29 cellular contexts compared by ENCODE assay signal in the genomic region with DNA sequence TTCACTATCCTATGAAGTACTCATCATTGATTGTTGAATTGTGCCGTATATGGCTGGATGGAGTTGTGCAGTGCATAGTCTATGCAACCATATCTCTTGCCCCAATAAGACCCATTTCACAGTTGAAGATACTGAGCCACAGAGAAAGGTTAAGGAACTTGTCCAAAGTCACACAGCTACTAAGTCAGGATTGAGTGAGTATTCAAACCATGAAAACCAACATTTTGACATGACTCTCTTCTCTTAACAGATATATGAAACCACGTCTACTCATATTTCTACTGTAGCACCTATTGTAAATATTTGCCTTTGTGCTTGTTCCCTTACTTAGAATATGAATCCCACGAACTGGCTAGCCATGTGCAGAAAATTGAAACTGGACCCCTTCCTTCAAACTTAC. TPM values are rescaled to one million over a fixed set of nuclear protein-coding genes. Genes with fewer than 3 reads are reported as not detected.
DNase-seq lines count a peak whose midpoint lies in the region; ATAC-seq and TF ChIP-seq lines count a peak whose summit lies in the region.
"Had no signal": no experiment of that assay in that cellular context is flagged by ENCODE, and none has a peak within 500 bp of the region (broad histone marks: within the 10 kb centered on the region; RNA-seq: fewer than 3 reads in every experiment).

No MANE protein-coding gene starts in this region.

- DNase-seq in activated T-cell treated with anti-CD3 and anti-CD28 coated beads, Interleukin-2, amount 50 U/mL, for 72 hours = no peak
- no peak for DNase-seq in activated T-cell treated with anti-CD3 and anti-CD28 coated beads, Interleukin-2, amount 50 U/mL, for 1 hour
- DNase-seq in PC-3 (peak; percentile 64), NCI-H1417 (lab: John Stamatoyannopoulos, UW) (no peak)
- DNase-seq in stimulated activated effector memory CD8-positive, alpha-beta T cell treated with anti-CD3 and anti-CD28 coated beads, Interleukin-12 subunit alpha, Interleukin-12 subunit beta, amount 100 ng/mL, for 72 hours (ENCODE audit: low spot score in 2 of 2) = no peak
- DNase-seq: central memory CD4-positive, alpha-beta T cell; COR-L47; DMS79 treated with DMSO at 0.1 percent for 48 hours; foreskin keratinocyte; GF-D8; GM23248; HFFc6; IMR-90; NCI-H1048; NCI-H187; NCI-H2227 treated with DMSO at 0.1 percent for 48 hours; NCI-H69; SIG-M5; stimulated activated CD4-positive, alpha-beta T cell treated with anti-CD3 and anti-CD28 coated beads, Interleukin-4, amount 100 ng/mL, for 4 hours; stimulated activated naive CD4-positive, alpha-beta T cell had no signal

- peaks cover 10% of the 10 kb centered on the region; the same call in 1 of the 2 replicates for H3K79me2 ChIP-seq in PC-3 (ENCODE audit: low read length)

- H3K36me3 ChIP-seq in PC-3 (ENCODE audit: low read depth, low read length) = no peaks in the 10 kb centered on the region
- H3K36me3 ChIP-seq in gastroesophageal sphincter = no peaks in the 10 kb centered on the region
- H3K36me3 ChIP-seq: esophagus muscularis mucosa, thoracic aorta had no signal

- 89 to 100% methylated on average over 3 of the region's 3 CpGs for WGBS in gastroesophageal sphincter (ENCODE audit: low coverage in 1 of 2), 2 donors

- peaks cover 7 to 31% of the 10 kb centered on the region in 2 donors for H3K36me3 Mint-ChIP-seq in activated T-cell treated with anti-CD3 and anti-CD28 coated beads, Interleukin-2, amount 50 U/mL, for 72 hours (ENCODE audit: insufficient read depth in 2 of 2)
- no peaks in the 10 kb centered on the region for H3K36me3 Mint-ChIP-seq in stimulated activated effector memory CD8-positive, alpha-beta T cell treated with anti-CD3 and anti-CD28 coated beads, Interleukin-12 subunit alpha, Interleukin-12 subunit beta, amount 100 ng/mL, for 72 hours

- no peaks in the 10 kb centered on the region for H3K9me2 ChIP-seq in PC-3 (replicated peaks; ENCODE audit: low read length)

- peak overlapping the region; percentile 21 for H3K27ac ChIP-seq in PC-3 (ENCODE audit: low read length)
- H3K27ac ChIP-seq in gastroesophageal sphincter = no peak overlapping the region
- H3K27ac ChIP-seq: BLaER1 treated with 17β-estradiol and CSF1 and Interleukin-3, amounts not matched to agents 10 nM and 100 nM; esophagus muscularis mucosa; foreskin keratinocyte; GM23248; parathyroid adenoma; thoracic aorta had no signal

- H3F3A ChIP-seq in PC-3 (ENCODE audit: low read length, unreplicated experiment) = no peaks in the 10 kb centered on the region

- no peaks in the 10 kb centered on the region for H3K27me3 Mint-ChIP-seq in activated T-cell treated with anti-CD3 and anti-CD28 coated beads, Interleukin-2, amount 50 U/mL, for 72 hours (ENCODE audit: low read depth)

- intact Hi-C loops in PC-3 (cut with micrococcal nuclease) = loop anchor here (2.0 kb wide), 1 partner anchor 18 kb away; no protein-coding TSS in a partner anchor

- TF ChIP-seq EP300 in gastroesophageal sphincter (IDR thresholded peaks at IDR 0.05) = no peak

- H3K9me3 Mint-ChIP-seq in activated T-cell treated with anti-CD3 and anti-CD28 coated beads, Interleukin-2, amount 50 U/mL, for 72 hours = peaks cover 6 to 8% of the 10 kb centered on the region in 2 donors
- no peaks in the 10 kb centered on the region for H3K9me3 Mint-ChIP-seq in stimulated activated effector memory CD8-positive, alpha-beta T cell treated with anti-CD3 and anti-CD28 coated beads, Interleukin-12 subunit alpha, Interleukin-12 subunit beta, amount 100 ng/mL, for 72 hours
- H3K9me3 Mint-ChIP-seq: HFFc6 had no signal

- ATAC-seq in activated T-cell treated with anti-CD3 and anti-CD28 coated beads, Interleukin-2, amount 50 U/mL, for 72 hours (replicated peaks in 1 of 2) = peak; percentile 81 to 87
- ATAC-seq in GM19351 (IDR thresholded peaks at IDR 0.05; ENCODE audit: unreplicated experiment) (peak; percentile 46), PC-3 (peak; percentile 88), gastroesophageal sphincter (no peak)
- ATAC-seq in stimulated activated effector memory CD8-positive, alpha-beta T cell treated with anti-CD3 and anti-CD28 coated beads, Interleukin-12 subunit alpha, Interleukin-12 subunit beta, amount 100 ng/mL, for 72 hours = peak; percentile 97
- ATAC-seq: foreskin keratinocyte, sciatic nerve had no signal

- H3K9me3 ChIP-seq in PC-3 (ENCODE audit: low read length) (no peaks in the 10 kb centered on the region), gastroesophageal sphincter (no peaks in the 10 kb centered on the region)
- H3K9me3 ChIP-seq: esophagus muscularis mucosa, thoracic aorta had no signal

- BruUV-seq in PC-3 (replicated peaks; lab: Mats Ljungman, UMichigan) = no TSS peak

- H3K4me1 ChIP-seq in PC-3 (ENCODE audit: insufficient read depth, low read length) (peaks cover 38% of the 10 kb centered on the region), gastroesophageal sphincter (peaks cover 0 to 13% (median 0%) of the 10 kb centered on the region in 3 donors)
- H3K4me1 ChIP-seq: parathyroid adenoma had no signal

- peak overlapping the region; percentile 13 for H3K27ac Mint-ChIP-seq in activated T-cell treated with anti-CD3 and anti-CD28 coated beads, Interleukin-2, amount 50 U/mL, for 72 hours
- H3K27ac Mint-ChIP-seq in stimulated activated effector memory CD8-positive, alpha-beta T cell treated with anti-CD3 and anti-CD28 coated beads, Interleukin-12 subunit alpha, Interleukin-12 subunit beta, amount 100 ng/mL, for 72 hours = peak overlapping the region; percentile 36
- H3K27ac Mint-ChIP-seq: activated T-helper 1 cell treated with anti-CD3 and anti-CD28 coated beads, Interleukin-12 subunit alpha, Interleukin-12 subunit beta, Interleukin-2, Interleukin-4 antibody, amounts not matched to agents 30 ng/mL and 10 ng/mL and 1 ng/mL, durations not matched to agents 14 hours and 24 hours and 36 hours; HFFc6 had no signal

- CTCF ChIA-PET in PC-3 (lab: Charles Lee) = no interaction called here

- TF ChIP-seq CTCF in PC-3 (conservative IDR thresholded peaks at IDR 0.05; ENCODE audit: low read depth, low read length) = no peak
- no peak for TF ChIP-seq CTCF in gastroesophageal sphincter (IDR thresholded peaks at IDR 0.05)

- H3K4me1 Mint-ChIP-seq in activated T-cell treated with anti-CD3 and anti-CD28 coated beads, Interleukin-2, amount 50 U/mL, for 72 hours (ENCODE audit: low read depth) = peaks cover 93% of the 10 kb centered on the region
- H3K4me1 Mint-ChIP-seq in stimulated activated effector memory CD8-positive, alpha-beta T cell treated with anti-CD3 and anti-CD28 coated beads, Interleukin-12 subunit alpha, Interleukin-12 subunit beta, amount 100 ng/mL, for 72 hours = peaks cover 37% of the 10 kb centered on the region

- H3K4me3 Mint-ChIP-seq in activated T-cell treated with anti-CD3 and anti-CD28 coated beads, Interleukin-2, amount 50 U/mL, for 72 hours = peak overlapping the region; percentile 73 to 74
- peak overlapping the region; percentile 5 for H3K4me3 Mint-ChIP-seq in stimulated activated effector memory CD8-positive, alpha-beta T cell treated with anti-CD3 and anti-CD28 coated beads, Interleukin-12 subunit alpha, Interleukin-12 subunit beta, amount 100 ng/mL, for 72 hours
- H3K4me3 Mint-ChIP-seq: activated T-helper 1 cell treated with anti-CD3 and anti-CD28 coated beads, Interleukin-12 subunit alpha, Interleukin-12 subunit beta, Interleukin-2, Interleukin-4 antibody, amounts not matched to agents 30 ng/mL and 10 ng/mL and 1 ng/mL, durations not matched to agents 14 hours and 24 hours and 36 hours; HFFc6 had no signal

- TF ChIP-seq POLR2A in gastroesophageal sphincter (IDR thresholded peaks at IDR 0.05) = no peak

- H3K27me3 ChIP-seq in PC-3 (ENCODE audit: low read length) = no peaks in the 10 kb centered on the region
- no peaks in the 10 kb centered on the region for H3K27me3 ChIP-seq in gastroesophageal sphincter
- H3K27me3 ChIP-seq: BLaER1 treated with 17β-estradiol and CSF1 and Interleukin-3, amounts not matched to agents 10 nM and 100 nM; esophagus muscularis mucosa; foreskin keratinocyte had no signal

- H4K20me1 ChIP-seq in PC-3 (ENCODE audit: low read length) = no peaks in the 10 kb centered on the region

- no peak overlapping the region for H2AFZ ChIP-seq in PC-3 (ENCODE audit: low read length)
- H2AFZ ChIP-seq: GM23248, parathyroid adenoma had no signal

- no peak overlapping the region for H3K9ac ChIP-seq in PC-3 (ENCODE audit: low read length)
- H3K9ac ChIP-seq: BLaER1 treated with 17β-estradiol and CSF1 and Interleukin-3, amounts not matched to agents 10 nM and 100 nM; GM23248; parathyroid adenoma had no signal

- no peak overlapping the region for H3K4me3 ChIP-seq in PC-3 (ENCODE audit: low read length)
- no peak overlapping the region for H3K4me3 ChIP-seq in gastroesophageal sphincter
- H3K4me3 ChIP-seq: BLaER1 treated with 17β-estradiol and CSF1 and Interleukin-3, amounts not matched to agents 10 nM and 100 nM; esophagus muscularis mucosa; GM23248; lung; thoracic aorta had no signal

- POLR2A ChIA-PET in PC-3 (lab: Charles Lee; ENCODE audit: unreplicated experiment) = interaction anchor here (0.5 kb wide), 1 partner anchor 250 kb away, joined by 14 read pairs; no protein-coding TSS in a partner anchor

- peak overlapping the region; percentile 2; the same call in 1 of the 2 replicates for H3K4me2 ChIP-seq in PC-3 (ENCODE audit: low read length)

RNA-seq across cellular contexts. Expression of gene MAML2, which starts 58.1 kb away (rescaled TPM):
- 10 to 100 TPM; 30.5 to 34.6 TPM for total RNA-seq in activated T-cell treated with anti-CD3 and anti-CD28 coated beads, Interleukin-2, amount 50 U/mL, for 72 hours
- total RNA-seq in PC-3 (2014; rRNA removed) = 10.3 and 10.9 TPM in 2 replicates
- total RNA-seq in gastroesophageal sphincter = 10 to 100 TPM; 15.8 to 31.8 (median 23.7) TPM
